Comparison of ENCODE assay signal across 8 cellular contexts in genomic region chr6:152271681-152272464, GRCh38.
DNase-seq lines count a peak whose midpoint lies in the region; ATAC-seq and TF ChIP-seq lines count a peak whose summit lies in the region.

No MANE protein-coding gene starts in this region.

- H3K4me3 Mint-ChIP-seq in activated T-helper 1 cell treated with anti-CD3 and anti-CD28 coated beads, Interleukin-12 subunit alpha, Interleukin-12 subunit beta, Interleukin-2, Interleukin-4 antibody, amounts not matched to agents 30 ng/mL and 10 ng/mL and 1 ng/mL, durations not matched to agents 14 hours and 24 hours and 36 hours, result no peak overlapping the region

- CTCF ChIA-PET in AG04450 (lab: Charles Lee), result interaction anchor here (0.5 to 3.4 kb wide), 2 partner anchors 497 to 507 kb away, joined by 5 to 19 read pairs; no protein-coding TSS in a partner anchor

- POLR2A ChIA-PET in AG04450 (lab: Yijun Ruan, JAX), result no interaction called here

- TF ChIP-seq CTCF in AG04450 (IDR thresholded peaks at IDR 0.05; ENCODE audit: low read depth, low read length) (no peak), uterus (IDR thresholded peaks at IDR 0.05) (no peak)

- H3K27ac Mint-ChIP-seq in activated T-helper 1 cell treated with anti-CD3 and anti-CD28 coated beads, Interleukin-12 subunit alpha, Interleukin-12 subunit beta, Interleukin-2, Interleukin-4 antibody, amounts not matched to agents 30 ng/mL and 10 ng/mL and 1 ng/mL, durations not matched to agents 14 hours and 24 hours and 36 hours, result no peak overlapping the region

- ATAC-seq in GM21360 (IDR thresholded peaks at IDR 0.05; ENCODE audit: unreplicated experiment), result peak; percentile 82
- ATAC-seq in left ventricle myocardium superior, result peak; percentile 86
- ATAC-seq in HG02571 (IDR thresholded peaks at IDR 0.05; ENCODE audit: unreplicated experiment), result no peak

- DNase-seq in AG04450 (ENCODE audit: low read depth, low spot score) (no peak), NCI-H524 treated with DMSO at 0.1 percent for 48 hours (lab: John Stamatoyannopoulos, UW) (peak; percentile 11), left ventricle myocardium superior (peak; percentile 52), uterus (peak; percentile 36 to 47)
- DNase-seq in activated T-helper 1 cell treated with anti-CD3 and anti-CD28 coated beads, Interleukin-12 subunit alpha, Interleukin-12 subunit beta, Interleukin-2, Interleukin-4 antibody, amounts not matched to agents 30 ng/mL and 10 ng/mL and 1 ng/mL, durations not matched to agents 14 hours and 24 hours and 36 hours (ENCODE audit: low spot score), result no peak
- no peak for DNase-seq in activated effector memory CD4-positive, alpha-beta T cell treated with Interleukin-2 at 50 U/mL for 16 hours

- no peaks in the 10 kb centered on the region for H3K9me3 Mint-ChIP-seq in activated T-helper 1 cell treated with anti-CD3 and anti-CD28 coated beads, Interleukin-12 subunit alpha, Interleukin-12 subunit beta, Interleukin-2, Interleukin-4 antibody, amounts not matched to agents 30 ng/mL and 10 ng/mL and 1 ng/mL, durations not matched to agents 14 hours and 24 hours and 36 hours

- peaks cover 8% of the 10 kb centered on the region for H3K4me1 Mint-ChIP-seq in activated T-helper 1 cell treated with anti-CD3 and anti-CD28 coated beads, Interleukin-12 subunit alpha, Interleukin-12 subunit beta, Interleukin-2, Interleukin-4 antibody, amounts not matched to agents 30 ng/mL and 10 ng/mL and 1 ng/mL, durations not matched to agents 14 hours and 24 hours and 36 hours (ENCODE audit: low read depth)

- no peaks in the 10 kb centered on the region for H3K27me3 ChIP-seq in AG04450 (ENCODE audit: control insufficient read depth, insufficient read depth, low read length)
- no peaks in the 10 kb centered on the region for H3K27me3 ChIP-seq in uterus

- no peaks in the 10 kb centered on the region for H3K27me3 Mint-ChIP-seq in activated T-helper 1 cell treated with anti-CD3 and anti-CD28 coated beads, Interleukin-12 subunit alpha, Interleukin-12 subunit beta, Interleukin-2, Interleukin-4 antibody, amounts not matched to agents 30 ng/mL and 10 ng/mL and 1 ng/mL, durations not matched to agents 14 hours and 24 hours and 36 hours (ENCODE audit: insufficient read depth)

- H3K4me1 ChIP-seq in uterus, result peaks cover 9 to 19% of the 10 kb centered on the region in 2 donors

- H3K36me3 ChIP-seq in uterus, result no peaks in the 10 kb centered on the region

- peaks cover 12% of the 10 kb centered on the region for H3K36me3 Mint-ChIP-seq in activated T-helper 1 cell treated with anti-CD3 and anti-CD28 coated beads, Interleukin-12 subunit alpha, Interleukin-12 subunit beta, Interleukin-2, Interleukin-4 antibody, amounts not matched to agents 30 ng/mL and 10 ng/mL and 1 ng/mL, durations not matched to agents 14 hours and 24 hours and 36 hours (ENCODE audit: low read depth)

- H3K9me3 ChIP-seq in AG04450 (ENCODE audit: control insufficient read depth, insufficient read depth, low read length) (no peaks in the 10 kb centered on the region), uterus (no peaks in the 10 kb centered on the region)

- TF ChIP-seq POLR2A in uterus (IDR thresholded peaks at IDR 0.05), result no peak

- no peak overlapping the region for H3K4me3 ChIP-seq in AG04450 (ENCODE audit: low read depth, low read length)
- no peak overlapping the region for H3K4me3 ChIP-seq in uterus

- intact Hi-C loops in left ventricle myocardium superior (cut with micrococcal nuclease) (no loop called here), uterus (cut with DNase I; ENCODE audit: low total_unique reads) (no loop called here)
- intact Hi-C loops in activated T-helper 1 cell treated with anti-CD3 and anti-CD28 coated beads, Interleukin-12 subunit alpha, Interleukin-12 subunit beta, Interleukin-2, Interleukin-4 antibody, amounts not matched to agents 30 ng/mL and 10 ng/mL and 1 ng/mL, durations not matched to agents 14 hours and 24 hours and 36 hours (cut with micrococcal nuclease), result no loop called here

- H3K27ac ChIP-seq in AG04450 (ENCODE audit: low read depth, low read length) (peak overlapping the region; percentile 33), uterus (peak overlapping the region; percentile 83 to 85)

Comparison
In these comparisons a context has a peak if more than half of its experiments do, and no peak if none do; other contexts are left out.
1. DNase-seq: peak in NCI-H524 treated with DMSO at 0.1 percent for 48 hours (single experiment), left ventricle myocardium superior (single experiment) and uterus (2 of 2); none in AG04450 (single experiment), activated T-helper 1 cell treated with anti-CD3 and anti-CD28 coated beads, Interleukin-12 subunit alpha, Interleukin-12 subunit beta, Interleukin-2, Interleukin-4 antibody, amounts not matched to agents 30 ng/mL and 10 ng/mL and 1 ng/mL, durations not matched to agents 14 hours and 24 hours and 36 hours (single experiment) and activated effector memory CD4-positive, alpha-beta T cell treated with Interleukin-2 at 50 U/mL for 16 hours (single experiment).